Comparison of ENCODE assay signal across 21 cellular contexts in the genomic region with DNA sequence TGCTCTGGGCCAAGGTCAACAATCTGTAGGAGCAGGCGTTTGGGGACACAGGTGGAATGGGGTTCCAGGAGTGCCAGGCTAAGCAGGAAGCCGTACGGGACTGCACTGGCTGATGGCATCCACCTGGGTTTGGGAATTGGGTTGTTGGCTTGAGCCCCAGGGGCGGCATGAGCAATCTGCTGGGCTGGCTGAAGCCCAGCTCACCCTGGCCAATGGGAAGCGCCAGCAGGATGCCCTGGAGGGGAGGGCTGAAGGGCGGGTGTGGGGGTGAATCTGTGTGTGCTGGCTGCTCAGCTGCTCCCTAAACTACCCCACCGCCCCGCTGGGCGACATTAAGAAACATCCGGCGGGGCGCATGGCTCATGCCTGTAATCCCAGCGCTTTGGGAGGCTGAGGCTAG. TPM values are rescaled to one million over a fixed set of nuclear protein-coding genes. Genes with fewer than 3 reads are reported as not detected.
DNase-seq lines count a peak whose midpoint lies in the region; ATAC-seq, FAIRE-seq and TF ChIP-seq lines count a peak whose summit lies in the region.
"Had no signal": no experiment of that assay in that cellular context is flagged by ENCODE, and none has a peak within 500 bp of the region (broad histone marks: within the 10 kb centered on the region; RNA-seq: fewer than 3 reads in every experiment).

No MANE protein-coding gene starts in this region.

- no peak overlapping the region for H3K9ac ChIP-seq in kidney (ENCODE audit: low read length in 2 of 2)

- peak; percentile 34 for DNase-seq in A172 (ENCODE audit: low spot score)
- DNase-seq in H7, result peak; percentile 42
- peak; percentile 67 for DNase-seq in RWPE2 (ENCODE audit: low spot score)
- DNase-seq in kidney, result peak; percentile 61
- DNase-seq in NCI-H2029 treated with DMSO at 0.1 percent for 48 hours (lab: John Stamatoyannopoulos, UW), result no peak
- DNase-seq: activated B cell treated with CpG ODN at 0.5 μM for 24 hours; activated CD4-positive, alpha-beta T cell treated with anti-CD3 and anti-CD28 coated beads, Interleukin-2, amount 50 U/mL, for 48 hours; activated naive CD4-positive, alpha-beta T cell; activated T-cell treated with anti-CD3 and anti-CD28 coated beads, Interleukin-2, amount 50 U/mL, for 1 hour; hippocampal formation; lower lobe of right lung; NCI-H1417 treated with DMSO at 0.1 percent for 48 hours; NCI-H2171; NCI-H526 treated with DMSO at 0.1 percent for 48 hours; nucleus accumbens; T-helper 2 cell; uterus had no signal

- no peak overlapping the region for H3K27ac ChIP-seq in RWPE2 (ENCODE audit: poor library complexity, severe bottlenecking)
- H3K27ac ChIP-seq in kidney (ENCODE audit: low read depth in 2 of 2, low read length in 2 of 2), result no peak overlapping the region
- H3K27ac ChIP-seq: lower lobe of right lung, uterus had no signal

- H3K27me3 ChIP-seq in H7 (ENCODE audit: control insufficient read depth, insufficient read depth, low read length), result no peaks in the 10 kb centered on the region
- no peaks in the 10 kb centered on the region for H3K27me3 ChIP-seq in RWPE2 (ENCODE audit: insufficient read depth, poor library complexity, severe bottlenecking)
- H3K27me3 ChIP-seq: uterus had no signal

- H3K4me1 ChIP-seq in RWPE2 (ENCODE audit: insufficient read depth, poor library complexity, severe bottlenecking), result peaks cover 4% of the 10 kb centered on the region
- H3K4me1 ChIP-seq in kidney (ENCODE audit: control insufficient read depth in 1 of 2, insufficient read depth in 1 of 2, low read depth in 1 of 2, low read length in 2 of 2), result no peaks in the 10 kb centered on the region
- H3K4me1 ChIP-seq: uterus had no signal

- intact Hi-C loops in kidney (cut with DNase I), result no loop called here

- H3K36me3 ChIP-seq in H7 (replicated peaks; ENCODE audit: control insufficient read depth, insufficient read depth, low read length) (no peaks in the 10 kb centered on the region), RWPE2 (ENCODE audit: low read depth) (no peaks in the 10 kb centered on the region), kidney (ENCODE audit: control insufficient read depth in 1 of 2, insufficient read depth in 2 of 2, low read length in 2 of 2) (no peaks in the 10 kb centered on the region)
- H3K36me3 ChIP-seq: lower lobe of right lung, uterus had no signal

- peak; percentile 49 for ATAC-seq in RWPE2 (ENCODE audit: low read depth)
- no peak for ATAC-seq in HG02571 (IDR thresholded peaks at IDR 0.05; ENCODE audit: unreplicated experiment)
- ATAC-seq in GM18867 (IDR thresholded peaks at IDR 0.05; ENCODE audit: unreplicated experiment), result no peak
- ATAC-seq in GM18861 (IDR thresholded peaks at IDR 0.05; ENCODE audit: unreplicated experiment), result no peak
- ATAC-seq: GM12878, lower lobe of right lung had no signal

- no peaks in the 10 kb centered on the region for H3K9me3 ChIP-seq in RWPE2 (ENCODE audit: severe bottlenecking)
- no peaks in the 10 kb centered on the region for H3K9me3 ChIP-seq in kidney (ENCODE audit: control insufficient read depth in 1 of 2, low read length in 2 of 2)
- H3K9me3 ChIP-seq: lower lobe of right lung, uterus had no signal

- H3K4me3 ChIP-seq in H7 (ENCODE audit: insufficient read depth, low read depth, low read length) (no peak overlapping the region), RWPE2 (ENCODE audit: severe bottlenecking) (no peak overlapping the region), kidney (ENCODE audit: low read length in 2 of 2) (no peak overlapping the region)
- H3K4me3 ChIP-seq: GM12878, lower lobe of right lung, uterus had no signal

- FAIRE-seq in kidney (lab: Jason Lieb, UNC), result no peak
- FAIRE-seq: GM12878 had no signal

- TF ChIP-seq CTCF in RWPE2 (IDR thresholded peaks at IDR 0.05; ENCODE audit: poor library complexity, severe bottlenecking), result no peak
- TF ChIP-seq CTCF in kidney (IDR thresholded peaks at IDR 0.05; ENCODE audit: borderline replicate concordance, extremely low read depth, insufficient read depth), result no peak

RNA-seq across cellular contexts. Expression of a gene that starts 8.9 kb away (rescaled TPM):
- 12.4 and 16.2 TPM in 2 replicates for total RNA-seq in A172 (2014; rRNA removed; shearing (Covaris generic))
- 18.7 and 19.7 TPM in 2 replicates for total RNA-seq in H7 (2014; rRNA removed; shearing (Covaris generic))
- 35.5 TPM for total RNA-seq in kidney
- 18.0 TPM for polyA plus RNA-seq in kidney (ENCODE audit: insufficient read depth, low read depth, low replicate concordance)

RNA-seq across cellular contexts. Expression of a gene that starts 35.0 kb away (rescaled TPM):
- total RNA-seq in A172 (2014; rRNA removed; shearing (Covaris generic)), result 0.55 TPM in 1 of 2 replicates, not detected in the other
- 0.07 and 0.24 TPM in 2 replicates for total RNA-seq in H7 (2014; rRNA removed; shearing (Covaris generic))
- 0.91 TPM for total RNA-seq in kidney
- not detected for polyA plus RNA-seq in kidney (ENCODE audit: insufficient read depth, low read depth, low replicate concordance)
